In genomic region chr2:136031716-136032115, GRCh38 we compare ENCODE assay signal across 14 cellular contexts. TPM values are rescaled to one million over a fixed set of nuclear protein-coding genes. Genes with fewer than 3 reads are reported as not detected.
DNase-seq lines count a peak whose midpoint lies in the region; ATAC-seq and TF ChIP-seq lines count a peak whose summit lies in the region.
"Had no signal": no experiment of that assay in that cellular context is flagged by ENCODE, and none has a peak within 500 bp of the region (broad histone marks: within the 10 kb centered on the region; RNA-seq: fewer than 3 reads in every experiment).

No MANE protein-coding gene starts in this region.

- H3K4me3 ChIP-seq in mesodermal cell (ENCODE audit: extremely low read depth, insufficient read depth, low read length, poor library complexity, severe bottlenecking) (no peak overlapping the region), neural progenitor cell (no peak overlapping the region)
- H3K4me3 ChIP-seq: BLaER1, GM12878 had no signal

- H3K9me3 Mint-ChIP-seq in brain (peaks cover 0 to 3% (median 0%) of the 10 kb centered on the region in 5 experiments), neural progenitor cell (peaks cover 2% of the 10 kb centered on the region)
- H3K9me3 Mint-ChIP-seq in CD4-positive, alpha-beta T cell: no peaks in the 10 kb centered on the region
- H3K9me3 Mint-ChIP-seq: H9 had no signal

- H3K27ac Mint-ChIP-seq in brain (peak overlapping the region in 3 of 5 experiments; percentile 9 to 32 (median 13)), neural progenitor cell (peak overlapping the region; percentile 11)
- H3K27ac Mint-ChIP-seq in CD4-positive, alpha-beta T cell: no peak overlapping the region
- H3K27ac Mint-ChIP-seq: H9 had no signal

- TF ChIP-seq CTCF in brain (conservative IDR thresholded peaks at IDR 0.05): no peak
- no peak for TF ChIP-seq CTCF in neural progenitor cell (IDR thresholded peaks at IDR 0.05)
- no peak for TF ChIP-seq CTCF in CD4-positive, alpha-beta T cell (IDR thresholded peaks at IDR 0.05)

- no peaks in the 10 kb centered on the region for H3K9me3 ChIP-seq in mesodermal cell (ENCODE audit: control insufficient read depth, low read length)
- H3K9me3 ChIP-seq in neural progenitor cell (ENCODE audit: low read depth): no peaks in the 10 kb centered on the region
- no peaks in the 10 kb centered on the region for H3K9me3 ChIP-seq in CD4-positive, alpha-beta T cell (ENCODE audit: control insufficient read depth, low read length)
- H3K9me3 ChIP-seq: BLaER1 had no signal

- WGBS in mesodermal cell (ENCODE audit: insufficient coverage in 2 of 2), 2 experiments: 96 to 98% methylated on average over 6 of the region's 7 CpGs

- H3K4me1 Mint-ChIP-seq in brain (peaks cover 62% of the 10 kb centered on the region), neural progenitor cell (peaks cover 70% of the 10 kb centered on the region)
- H3K4me1 Mint-ChIP-seq in CD4-positive, alpha-beta T cell (ENCODE audit: low read depth): no peaks in the 10 kb centered on the region

- H3K36me3 Mint-ChIP-seq in brain: no peaks in the 10 kb centered on the region
- H3K36me3 Mint-ChIP-seq in neural progenitor cell: peaks cover 1% of the 10 kb centered on the region
- no peaks in the 10 kb centered on the region for H3K36me3 Mint-ChIP-seq in CD4-positive, alpha-beta T cell (ENCODE audit: low read depth)

- peaks cover 2% of the 10 kb centered on the region for H3K27me3 ChIP-seq in neural progenitor cell
- no peaks in the 10 kb centered on the region for H3K27me3 ChIP-seq in CD4-positive, alpha-beta T cell (ENCODE audit: control insufficient read depth, insufficient read depth, low read length)
- H3K27me3 ChIP-seq: BLaER1 had no signal

- no peak overlapping the region for H3K9ac ChIP-seq in neural progenitor cell
- H3K9ac ChIP-seq: BLaER1 had no signal

- peaks cover 15% of the 10 kb centered on the region for H3K4me1 ChIP-seq in mesodermal cell (ENCODE audit: control insufficient read depth, insufficient read depth, low read length, poor library complexity, severe bottlenecking)
- no peaks in the 10 kb centered on the region for H3K4me1 ChIP-seq in neural progenitor cell

- H3F3A ChIP-seq in neural progenitor cell (ENCODE audit: low read depth): no peaks in the 10 kb centered on the region

- CTCF ChIA-PET in CD4-positive, alpha-beta T cell (lab: Charles Lee): interaction anchor here (1.2 kb wide), 1 partner anchor 20 kb away, joined by 3 read pairs; no protein-coding TSS in a partner anchor

- no peaks in the 10 kb centered on the region for H3K27me3 Mint-ChIP-seq in brain
- peaks cover 11% of the 10 kb centered on the region for H3K27me3 Mint-ChIP-seq in neural progenitor cell (ENCODE audit: insufficient read depth, low read depth)
- no peaks in the 10 kb centered on the region for H3K27me3 Mint-ChIP-seq in CD4-positive, alpha-beta T cell

- no peaks in the 10 kb centered on the region for H3K79me2 ChIP-seq in neural progenitor cell (ENCODE audit: low read depth)

- no peaks in the 10 kb centered on the region for H3K36me3 ChIP-seq in mesodermal cell (ENCODE audit: control insufficient read depth, insufficient read depth, low read length)
- no peaks in the 10 kb centered on the region for H3K36me3 ChIP-seq in neural progenitor cell
- H3K36me3 ChIP-seq: BLaER1 had no signal

- H3K4me2 ChIP-seq in neural progenitor cell: no peak overlapping the region
- H3K4me2 ChIP-seq: BLaER1 had no signal

- intact Hi-C loops in posterior vena cava (cut with DNase I): no loop called here
- intact Hi-C loops in CD4-positive, alpha-beta T cell (cut with DNase I, micrococcal nuclease): no loop called here

- POLR2A ChIA-PET in CD4-positive, alpha-beta T cell (lab: Charles Lee): no interaction called here

- H3K4me3 Mint-ChIP-seq in brain: no peak overlapping the region
- H3K4me3 Mint-ChIP-seq in neural progenitor cell: no peak overlapping the region
- H3K4me3 Mint-ChIP-seq in CD4-positive, alpha-beta T cell: no peak overlapping the region
- H3K4me3 Mint-ChIP-seq: H9 had no signal

- no peaks in the 10 kb centered on the region for H4K20me1 ChIP-seq in neural progenitor cell (ENCODE audit: low read depth)
- H4K20me1 ChIP-seq: BLaER1 had no signal

- no peak for ATAC-seq in CD4-positive, alpha-beta T cell (ENCODE audit: poor library complexity)
- ATAC-seq: GM12878 had no signal

- no peak overlapping the region for H2AFZ ChIP-seq in neural progenitor cell (replicated peaks)

- H3K27ac ChIP-seq in mesodermal cell (ENCODE audit: low read depth, low read length, severe bottlenecking) (peak overlapping the region; percentile 1), neural progenitor cell (no peak overlapping the region)
- H3K27ac ChIP-seq in CD4-positive, alpha-beta T cell (ENCODE audit: low read depth, low read length): no peak overlapping the region
- H3K27ac ChIP-seq: BLaER1 had no signal

- DNase-seq in neural progenitor cell (ENCODE audit: low spot score) (no peak), posterior vena cava (ENCODE audit: low spot score) (no peak), DMS79 treated with DMSO at 0.1 percent for 48 hours (lab: John Stamatoyannopoulos, UW) (no peak), NCI-H82 (lab: John Stamatoyannopoulos, UW) (no peak)
- DNase-seq in CD4-positive, alpha-beta T cell: no peak
- DNase-seq: AML-193, Calu3, DMS 273 treated with DMSO at 0.1 percent for 48 hours, GOT3, H9 had no signal

RNA-seq across cellular contexts. Expression of gene DARS1, which starts 46.3 kb away (rescaled TPM):
- 51.3 TPM for polyA plus RNA-seq in brain (ENCODE audit: insufficient read depth, low read depth, low replicate concordance)
- 73.5 TPM for polyA plus RNA-seq in mesodermal cell (2013, experiment 1 of 2)
- 77.3 TPM for polyA plus RNA-seq in mesodermal cell (2013, experiment 2 of 2)
- 175 and 227 TPM in 2 replicates for total RNA-seq in neural progenitor cell (ENCODE audit: low replicate concordance)
- 10 to 100 TPM; 52.7 to 85.2 TPM for total RNA-seq in posterior vena cava
- total RNA-seq in CD4-positive, alpha-beta T cell: 10 to 100 TPM; 38.2 to 41.7 TPM
